8 cellular contexts compared by ENCODE assay signal in the genomic region with DNA sequence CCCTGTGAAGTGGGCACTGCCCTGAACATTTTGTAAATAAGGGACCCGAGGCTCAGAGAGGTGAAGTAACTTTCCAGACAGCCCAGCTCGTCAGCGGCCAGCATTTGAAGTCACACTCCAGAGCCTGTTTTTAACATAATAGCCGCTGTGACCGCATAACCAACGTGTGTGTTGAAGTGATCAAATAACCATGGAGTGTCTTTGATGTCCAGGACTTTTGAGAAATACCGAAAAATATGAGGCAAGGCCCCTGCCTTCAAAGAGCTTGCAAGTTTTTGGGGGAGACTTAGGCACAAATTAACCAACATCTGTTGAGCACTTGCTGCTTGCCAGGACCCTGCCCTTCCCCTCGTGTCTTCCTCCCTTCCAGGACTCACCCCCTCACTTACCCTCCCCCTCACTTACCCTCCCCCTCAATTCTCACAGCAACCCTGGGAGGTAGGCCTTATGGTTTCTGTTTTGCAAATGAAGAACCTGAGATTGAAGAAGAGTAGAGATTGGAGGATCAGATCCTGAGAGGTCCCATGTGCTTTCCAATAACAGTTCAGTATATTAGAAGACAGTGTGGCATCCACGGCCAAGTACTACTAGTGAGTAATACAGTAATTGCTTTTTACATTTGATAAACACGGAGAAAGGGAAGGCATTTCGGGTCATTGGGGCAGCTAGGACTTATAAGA. TPM values are rescaled to one million over a fixed set of nuclear protein-coding genes. Genes with fewer than 3 reads are reported as not detected.
DNase-seq lines count a peak whose midpoint lies in the region; ATAC-seq and TF ChIP-seq lines count a peak whose summit lies in the region.

No MANE protein-coding gene starts in this region.

- CTCF ChIA-PET in RWPE1 (lab: Yijun Ruan, JAX), result interaction anchor here (0.6 to 0.7 kb wide), 3 partner anchors 20 to 115 kb away, joined by 3 to 5 read pairs (median 4); a partner anchor contains a TSS

- intact Hi-C loops in left ventricle myocardium inferior (cut with micrococcal nuclease), result loop anchor here (10.0 kb wide), 1 partner anchor 88 kb away; no protein-coding TSS in a partner anchor

- H3K27me3 ChIP-seq in HL-60 (ENCODE audit: insufficient read depth, poor library complexity, severe bottlenecking) (no peaks in the 10 kb centered on the region), left ventricle myocardium inferior (ENCODE audit: low read depth) (no peaks in the 10 kb centered on the region)

- peak; percentile 16 for ATAC-seq in GM19468 (IDR thresholded peaks at IDR 0.05; ENCODE audit: extremely low read depth, unreplicated experiment)
- peak; percentile 12 to 61 for ATAC-seq in activated naive CD4-positive, alpha-beta T cell treated with anti-CD3 and anti-CD28 coated beads, Interleukin-2, amount 50 U/mL, for 72 hours

- peaks cover 56% of the 10 kb centered on the region in 2 donors for H3K36me3 Mint-ChIP-seq in activated naive CD4-positive, alpha-beta T cell treated with anti-CD3 and anti-CD28 coated beads, Interleukin-2, amount 50 U/mL, for 72 hours

- no peak for TF ChIP-seq CTCF in HL-60 (IDR thresholded peaks at IDR 0.05; ENCODE audit: insufficient read depth, low read length)
- no peak for TF ChIP-seq CTCF in RWPE1 (conservative IDR thresholded peaks at IDR 0.05; ENCODE audit: low read depth)
- no peak for TF ChIP-seq CTCF in left ventricle myocardium inferior (IDR thresholded peaks at IDR 0.05; ENCODE audit: borderline replicate concordance)

- no peaks in the 10 kb centered on the region for H3K9me3 ChIP-seq in left ventricle myocardium inferior (replicated peaks)

- H3K4me1 ChIP-seq in left ventricle myocardium inferior, result peaks cover 90% of the 10 kb centered on the region

- peaks cover 18% of the 10 kb centered on the region for H3K36me3 ChIP-seq in left ventricle myocardium inferior

- DNase-seq in D341Med (ENCODE audit: low spot score) (peak; percentile 56), HL-60 (ENCODE audit: low read depth in 1 of 2, low spot score in 1 of 2) (peak in 1 of 2 experiments; percentile 43), RWPE1 (ENCODE audit: low spot score) (peak; percentile 89), left ventricle myocardium inferior (no peak), renal cortical epithelial cell (ENCODE audit: low read depth) (peak; percentile 95), NCI-H1105 treated with DMSO at 0.1 percent for 48 hours (lab: John Stamatoyannopoulos, UW) (no peak)
- peak; percentile 46 to 58 for DNase-seq in activated naive CD4-positive, alpha-beta T cell treated with anti-CD3 and anti-CD28 coated beads, Interleukin-2, amount 50 U/mL, for 72 hours (ENCODE audit: low spot score in 2 of 2)

- peak overlapping the region; percentile 96 for H3K27ac ChIP-seq in HL-60 (replicated peaks)
- H3K27ac ChIP-seq in RWPE1, result peak overlapping the region; percentile 93
- H3K27ac ChIP-seq in left ventricle myocardium inferior (replicated peaks), result peak overlapping the region; percentile 98

- peaks cover 0 to 4% of the 10 kb centered on the region in 2 donors for H3K9me3 Mint-ChIP-seq in activated naive CD4-positive, alpha-beta T cell treated with anti-CD3 and anti-CD28 coated beads, Interleukin-2, amount 50 U/mL, for 72 hours

- POLR2A ChIA-PET in RWPE1 (lab: Yijun Ruan, JAX; ENCODE audit: low non-redundant PET), result no interaction called here

- peak overlapping the region; percentile 95 to 99 for H3K27ac Mint-ChIP-seq in activated naive CD4-positive, alpha-beta T cell treated with anti-CD3 and anti-CD28 coated beads, Interleukin-2, amount 50 U/mL, for 72 hours

- H3K4me3 ChIP-seq in HL-60 (replicated peaks; ENCODE audit: insufficient read depth, low read length) (peak overlapping the region; percentile 78), left ventricle myocardium inferior (peak overlapping the region; percentile 89)

RNA-seq across cellular contexts. Expression of a gene that starts 1.3 kb away (rescaled TPM):
- 10 to 100 TPM; 28.0 to 51.5 TPM for total RNA-seq in activated naive CD4-positive, alpha-beta T cell treated with anti-CD3 and anti-CD28 coated beads, Interleukin-2, amount 50 U/mL, for 72 hours
- total RNA-seq in left ventricle myocardium inferior (154 TPM), renal cortical epithelial cell (128 and 149 TPM in 2 replicates)

Comparison
In these comparisons a context has a peak if more than half of its experiments do, and no peak if none do; other contexts are left out.
1. DNase-seq: peak in D341Med (single experiment), RWPE1 (single experiment), activated naive CD4-positive, alpha-beta T cell treated with anti-CD3 and anti-CD28 coated beads, Interleukin-2, amount 50 U/mL, for 72 hours (2 of 2) and renal cortical epithelial cell (single experiment); none in left ventricle myocardium inferior (single experiment) and NCI-H1105 treated with DMSO at 0.1 percent for 48 hours (single experiment).
2. Peak in every context shown above with its lines, with median percentiles within 50 percentile points of each other: H3K27ac ChIP-seq.